10 cellular contexts compared by ENCODE assay signal in the genomic region with DNA sequence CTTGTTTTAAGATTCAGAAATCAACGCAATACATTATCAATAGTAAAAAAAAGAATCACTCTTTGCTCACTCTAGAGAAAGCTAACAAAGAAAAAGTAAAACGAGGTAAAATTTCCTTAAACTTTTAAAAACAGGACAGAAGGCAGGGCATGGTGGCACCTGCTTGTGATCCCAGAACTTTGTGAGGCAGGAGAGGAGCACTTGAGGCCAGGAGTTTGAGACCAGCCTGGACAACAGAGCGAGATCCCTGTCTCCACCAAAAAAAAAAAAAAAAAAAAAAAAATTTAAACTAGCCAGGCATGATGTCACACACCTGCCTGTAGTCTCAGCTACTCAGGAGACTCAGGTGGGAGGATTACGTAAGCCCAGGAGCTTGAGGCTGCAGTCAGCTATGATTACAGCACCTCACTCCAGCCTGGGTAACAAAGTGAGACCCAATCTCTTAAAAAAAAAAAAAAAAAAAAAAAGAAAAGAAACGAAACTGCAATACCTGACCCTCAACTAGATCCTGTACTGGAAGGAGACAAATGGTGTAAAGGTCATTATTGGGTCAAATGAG. TPM values are rescaled to one million over a fixed set of nuclear protein-coding genes. Genes with fewer than 3 reads are reported as not detected.
DNase-seq lines count a peak whose midpoint lies in the region; ATAC-seq and TF ChIP-seq lines count a peak whose summit lies in the region.
"Had no signal": no experiment of that assay in that cellular context is flagged by ENCODE, and none has a peak within 500 bp of the region (broad histone marks: within the 10 kb centered on the region; RNA-seq: fewer than 3 reads in every experiment).

No MANE protein-coding gene starts in this region.

- H3K4me1 ChIP-seq in foreskin keratinocyte (peaks cover 28% of the 10 kb centered on the region), thyroid gland (peaks cover 16 to 29% of the 10 kb centered on the region in 2 donors)

- H3K27me3 ChIP-seq in foreskin keratinocyte (no peaks in the 10 kb centered on the region), thyroid gland (no peaks in the 10 kb centered on the region)

- DNase-seq in natural killer cell (no peak), foreskin keratinocyte (peak in 1 of 2 donors; percentile 74), thyroid gland (peak; percentile 66 to 74), OCI-M2 (lab: John Stamatoyannopoulos, UW; ENCODE audit: unreplicated experiment) (no peak), glomerular visceral epithelial cell (ENCODE audit: extremely low spot score) (no peak), NCI-H526 treated with DMSO at 0.1 percent for 48 hours (lab: John Stamatoyannopoulos, UW) (no peak)
- no peak for DNase-seq in natural killer cell treated with Interleukin-12 subunit alpha and Interleukin-12 subunit beta and Interleukin-15 and Interleukin-18, amount 100 ng/mL, for 72 hours (ENCODE audit: low spot score)
- no peak for DNase-seq in activated CD4-positive, alpha-beta T cell treated with anti-CD3 and anti-CD28 coated beads, Interleukin-2, amount 10 ng/mL, durations not matched to agents 24 days and 14 days
- DNase-seq: GF-D8, left cardiac atrium had no signal

- H3K4me3 Mint-ChIP-seq in natural killer cell, result peak overlapping the region; percentile 63
- H3K4me3 Mint-ChIP-seq in natural killer cell treated with Interleukin-12 subunit alpha and Interleukin-12 subunit beta and Interleukin-15 and Interleukin-18, amount 100 ng/mL, for 72 hours, result no peak overlapping the region
- H3K4me3 Mint-ChIP-seq in activated CD4-positive, alpha-beta T cell treated with anti-CD3 and anti-CD28 coated beads, Interleukin-2, amount 10 ng/mL, durations not matched to agents 24 days and 14 days, result peak overlapping the region; percentile 32

- TF ChIP-seq CTCF in natural killer cell (IDR thresholded peaks at IDR 0.05) (no peak), foreskin keratinocyte (conservative IDR thresholded peaks at IDR 0.05) (no peak), thyroid gland (IDR thresholded peaks at IDR 0.05) (no peak)

- ATAC-seq in natural killer cell (no peak), foreskin keratinocyte (peak; percentile 70)
- ATAC-seq in natural killer cell treated with Interleukin-12 subunit alpha and Interleukin-12 subunit beta and Interleukin-15 and Interleukin-18, amount 100 ng/mL, for 72 hours, result no peak
- ATAC-seq: left cardiac atrium had no signal

- TF ChIP-seq POLR2A in thyroid gland (IDR thresholded peaks at IDR 0.05), result no peak

- H3K27ac Mint-ChIP-seq in natural killer cell, result peak overlapping the region in 1 of 2 donors; percentile 63
- H3K27ac Mint-ChIP-seq in natural killer cell treated with Interleukin-12 subunit alpha and Interleukin-12 subunit beta and Interleukin-15 and Interleukin-18, amount 100 ng/mL, for 72 hours, result peak overlapping the region in 1 of 2 donors; percentile 40
- no peak overlapping the region for H3K27ac Mint-ChIP-seq in activated CD4-positive, alpha-beta T cell treated with anti-CD3 and anti-CD28 coated beads, Interleukin-2, amount 10 ng/mL, durations not matched to agents 24 days and 14 days

- H3K9me3 ChIP-seq in thyroid gland, result no peaks in the 10 kb centered on the region

- H3K27ac ChIP-seq in foreskin keratinocyte (peak overlapping the region; percentile 8), thyroid gland (peak overlapping the region in 2 of 3 donors; percentile 4 to 50)

- H3K9me3 Mint-ChIP-seq in natural killer cell, result no peaks in the 10 kb centered on the region
- H3K9me3 Mint-ChIP-seq in natural killer cell treated with Interleukin-12 subunit alpha and Interleukin-12 subunit beta and Interleukin-15 and Interleukin-18, amount 100 ng/mL, for 72 hours, result no peaks in the 10 kb centered on the region
- no peaks in the 10 kb centered on the region for H3K9me3 Mint-ChIP-seq in activated CD4-positive, alpha-beta T cell treated with anti-CD3 and anti-CD28 coated beads, Interleukin-2, amount 10 ng/mL, durations not matched to agents 24 days and 14 days

- H3K36me3 Mint-ChIP-seq in natural killer cell, result no peaks in the 10 kb centered on the region
- H3K36me3 Mint-ChIP-seq in natural killer cell treated with Interleukin-12 subunit alpha and Interleukin-12 subunit beta and Interleukin-15 and Interleukin-18, amount 100 ng/mL, for 72 hours, result no peaks in the 10 kb centered on the region
- H3K36me3 Mint-ChIP-seq in activated CD4-positive, alpha-beta T cell treated with anti-CD3 and anti-CD28 coated beads, Interleukin-2, amount 10 ng/mL, durations not matched to agents 24 days and 14 days (ENCODE audit: low read depth), result peaks cover 35% of the 10 kb centered on the region

- WGBS in thyroid gland, 2 donors, result 63% methylated on average over 5 of the region's 5 CpGs

- intact Hi-C loops in natural killer cell (cut with micrococcal nuclease), result no loop called here
- intact Hi-C loops in activated CD4-positive, alpha-beta T cell treated with anti-CD3 and anti-CD28 coated beads, Interleukin-2, amount 10 ng/mL, durations not matched to agents 24 days and 14 days (cut with micrococcal nuclease), result loop anchor here (10.0 kb wide), 1 partner anchor 123 kb away; no protein-coding TSS in a partner anchor
- intact Hi-C loops in thyroid gland (cut with DNase I), result no loop called here

- no peaks in the 10 kb centered on the region for H3K36me3 ChIP-seq in thyroid gland

- H3K27me3 Mint-ChIP-seq in natural killer cell (ENCODE audit: low read depth in 2 of 2), result peaks cover 0 to 3% of the 10 kb centered on the region in 2 donors
- no peaks in the 10 kb centered on the region for H3K27me3 Mint-ChIP-seq in natural killer cell treated with Interleukin-12 subunit alpha and Interleukin-12 subunit beta and Interleukin-15 and Interleukin-18, amount 100 ng/mL, for 72 hours
- H3K27me3 Mint-ChIP-seq in activated CD4-positive, alpha-beta T cell treated with anti-CD3 and anti-CD28 coated beads, Interleukin-2, amount 10 ng/mL, durations not matched to agents 24 days and 14 days, result peaks cover 6% of the 10 kb centered on the region

- peaks cover 56 to 63% of the 10 kb centered on the region in 2 donors for H3K4me1 Mint-ChIP-seq in natural killer cell
- peaks cover 32 to 48% of the 10 kb centered on the region in 2 donors for H3K4me1 Mint-ChIP-seq in natural killer cell treated with Interleukin-12 subunit alpha and Interleukin-12 subunit beta and Interleukin-15 and Interleukin-18, amount 100 ng/mL, for 72 hours (ENCODE audit: low read depth in 2 of 2)
- peaks cover 42% of the 10 kb centered on the region for H3K4me1 Mint-ChIP-seq in activated CD4-positive, alpha-beta T cell treated with anti-CD3 and anti-CD28 coated beads, Interleukin-2, amount 10 ng/mL, durations not matched to agents 24 days and 14 days

- no peak overlapping the region for H3K4me3 ChIP-seq in thyroid gland (replicated peaks in 1 of 3)

RNA-seq across cellular contexts. Expression of a gene that starts 3.5 kb away (rescaled TPM):
- total RNA-seq in natural killer cell (100 to 1,000 TPM; 243 to 266 (median 259) TPM), foreskin keratinocyte (325 and 343 TPM in 2 replicates), thyroid gland (100 to 1,000 TPM; 302 to 449 (median 371) TPM)
- 100 to 1,000 TPM; 152 to 164 TPM for total RNA-seq in natural killer cell treated with Interleukin-12 subunit alpha and Interleukin-12 subunit beta and Interleukin-15 and Interleukin-18, amount 100 ng/mL, for 72 hours
- total RNA-seq in activated CD4-positive, alpha-beta T cell treated with anti-CD3 and anti-CD28 coated beads, Interleukin-2, amount 10 ng/mL, durations not matched to agents 24 days and 14 days, result 214 TPM in 2 replicates
- polyA plus RNA-seq in foreskin keratinocyte, result 169 and 201 TPM in 2 replicates

Comparison
In these comparisons a context has a peak if more than half of its experiments do, and no peak if none do; other contexts are left out.
1. DNase-seq: peak in thyroid gland (2 of 2); none in natural killer cell (single experiment), natural killer cell treated with Interleukin-12 subunit alpha and Interleukin-12 subunit beta and Interleukin-15 and Interleukin-18, amount 100 ng/mL, for 72 hours (single experiment), activated CD4-positive, alpha-beta T cell treated with anti-CD3 and anti-CD28 coated beads, Interleukin-2, amount 10 ng/mL, durations not matched to agents 24 days and 14 days (single experiment), OCI-M2 (single experiment), glomerular visceral epithelial cell (single experiment) and NCI-H526 treated with DMSO at 0.1 percent for 48 hours (single experiment).